In genomic region chr14:54669759-54670630, GRCh38 we compare ENCODE assay signal across 10 cellular contexts.
DNase-seq lines count a peak whose midpoint lies in the region; TF ChIP-seq lines count a peak whose summit lies in the region.
"Had no signal": no experiment of that assay in that cellular context is flagged by ENCODE, and none has a peak within 500 bp of the region (broad histone marks: within the 10 kb centered on the region; RNA-seq: fewer than 3 reads in every experiment).

No MANE protein-coding gene starts in this region.

- H3K27me3 Mint-ChIP-seq in activated CD4-positive, alpha-beta memory T cell treated with anti-CD3 and anti-CD28 coated beads, Interleukin-2, amount 10 ng/mL, durations not matched to agents 7 days and 5 days: peaks cover 32% of the 10 kb centered on the region

- H3K4me1 Mint-ChIP-seq in activated CD4-positive, alpha-beta memory T cell treated with anti-CD3 and anti-CD28 coated beads, Interleukin-2, amount 10 ng/mL, durations not matched to agents 7 days and 5 days: peaks cover 47% of the 10 kb centered on the region

- POLR2A ChIA-PET in activated CD4-positive, alpha-beta memory T cell treated with anti-CD3 and anti-CD28 coated beads, Interleukin-2, amount 10 ng/mL, durations not matched to agents 7 days and 5 days (lab: Charles Lee): interaction anchor here (0.8 to 2.4 kb wide), 3 partner anchors 9 to 103 kb away, joined by 3 to 8 read pairs (median 5); no protein-coding TSS in a partner anchor

- no peaks in the 10 kb centered on the region for H3K36me3 Mint-ChIP-seq in activated CD4-positive, alpha-beta memory T cell treated with anti-CD3 and anti-CD28 coated beads, Interleukin-2, amount 10 ng/mL, durations not matched to agents 7 days and 5 days (ENCODE audit: low read depth)

- peak; percentile 4 for DNase-seq in NCI-H82 (lab: John Stamatoyannopoulos, UW)
- no peak for DNase-seq in NCI-H82 treated with DMSO at 0.1 percent for 48 hours (lab: John Stamatoyannopoulos, UW; ENCODE audit: unreplicated experiment)
- DNase-seq in activated CD4-positive, alpha-beta memory T cell treated with anti-CD3 and anti-CD28 coated beads, Interleukin-2, amount 10 ng/mL, durations not matched to agents 7 days and 5 days: peak; percentile 28
- peak; percentile 92 for DNase-seq in fibroblast of villous mesenchyme (ENCODE audit: low read depth)
- peak; percentile 2 to 7 for DNase-seq in stimulated activated CD8-positive, alpha-beta memory T cell treated with anti-CD3 and anti-CD28 coated beads, Interleukin-7, amount 100 ng/mL, for 4 hours (ENCODE audit: low read depth in 2 of 2)
- DNase-seq in HK-2 (ENCODE audit: unreplicated experiment): no peak
- no peak for DNase-seq in RPMI8226
- no peak for DNase-seq in KBM-7
- DNase-seq: NCI-H526; stimulated activated CD4-positive, alpha-beta T cell treated with anti-CD3 and anti-CD28 coated beads, Interleukin-12 subunit alpha, Interleukin-12 subunit beta, amount 100 ng/mL, for 4 hours had no signal

- no peak overlapping the region for H3K4me3 ChIP-seq in fibroblast of villous mesenchyme (ENCODE audit: low read depth, low read length)

- H3K27ac Mint-ChIP-seq in activated CD4-positive, alpha-beta memory T cell treated with anti-CD3 and anti-CD28 coated beads, Interleukin-2, amount 10 ng/mL, durations not matched to agents 7 days and 5 days: peak overlapping the region; percentile 48

- H3K4me3 Mint-ChIP-seq in activated CD4-positive, alpha-beta memory T cell treated with anti-CD3 and anti-CD28 coated beads, Interleukin-2, amount 10 ng/mL, durations not matched to agents 7 days and 5 days: no peak overlapping the region

- no peaks in the 10 kb centered on the region for H3K9me3 Mint-ChIP-seq in activated CD4-positive, alpha-beta memory T cell treated with anti-CD3 and anti-CD28 coated beads, Interleukin-2, amount 10 ng/mL, durations not matched to agents 7 days and 5 days

- CTCF ChIA-PET in activated CD4-positive, alpha-beta memory T cell treated with anti-CD3 and anti-CD28 coated beads, Interleukin-2, amount 10 ng/mL, durations not matched to agents 7 days and 5 days (lab: Charles Lee): interaction anchor here (0.8 to 2.5 kb wide), 11 partner anchors 9 to 322 kb away, joined by 3 to 16 read pairs (median 4); partner anchors contain the start of gene SAMD4A

- in situ Hi-C loops in KBM-7 (cut with MboI; ENCODE audit: low pct_unique_long_range_greater_than_20kb, low sequenced_read_pairs): no loop called here

- TF ChIP-seq CTCF in fibroblast of villous mesenchyme (IDR thresholded peaks at IDR 0.05; ENCODE audit: insufficient read depth, low read depth, low read length): no peak

Comparison
In these comparisons a context has a peak if more than half of its experiments do, and no peak if none do; other contexts are left out.
1. DNase-seq: peak in NCI-H82 (single experiment), activated CD4-positive, alpha-beta memory T cell treated with anti-CD3 and anti-CD28 coated beads, Interleukin-2, amount 10 ng/mL, durations not matched to agents 7 days and 5 days (single experiment), fibroblast of villous mesenchyme (single experiment) and stimulated activated CD8-positive, alpha-beta memory T cell treated with anti-CD3 and anti-CD28 coated beads, Interleukin-7, amount 100 ng/mL, for 4 hours (2 of 2); none in NCI-H82 treated with DMSO at 0.1 percent for 48 hours (single experiment), HK-2 (single experiment), RPMI8226 (single experiment) and KBM-7 (single experiment).